Comparison of ENCODE assay signal across 28 cellular contexts in genomic region chr11:618856-619624, GRCh38. TPM values are rescaled to one million over a fixed set of nuclear protein-coding genes. Genes with fewer than 3 reads are reported as not detected.
"Had no signal": no experiment of that assay in that cellular context is flagged by ENCODE, and none has a peak within 500 bp of the region (broad histone marks: within the 10 kb centered on the region; RNA-seq: fewer than 3 reads in every experiment).

No MANE protein-coding gene starts in this region.

- H3K27me3 Mint-ChIP-seq: activated T-helper 17 cell treated with anti-CD3 and anti-CD28 coated beads, Interleukin-2, amount 50 U/mL, for 72 hours had no signal

- H3K27ac Mint-ChIP-seq: activated CD8-positive, alpha-beta T cell treated with anti-CD3 and anti-CD28 coated beads, Interleukin-2, amount 10 ng/mL, durations not matched to agents 7 days and 5 days; activated T-helper 17 cell treated with anti-CD3 and anti-CD28 coated beads, Interleukin-2, amount 50 U/mL, for 72 hours; T-helper 17 cell; WTC11 had no signal

- H3K27me3 ChIP-seq: MG63 had no signal

- H3K4me3 ChIP-seq: MG63 had no signal

- H3K9me3 Mint-ChIP-seq: activated naive CD4-positive, alpha-beta T cell treated with anti-CD3 and anti-CD28 coated beads, Interleukin-2, amount 50 U/mL, for 72 hours; activated T-helper 17 cell treated with anti-CD3 and anti-CD28 coated beads, Interleukin-2, amount 50 U/mL, for 72 hours; WTC11 had no signal

- H3K9me3 ChIP-seq: MG63 had no signal

- H3K4me3 Mint-ChIP-seq: activated CD8-positive, alpha-beta T cell treated with anti-CD3 and anti-CD28 coated beads, Interleukin-2, amount 10 ng/mL, durations not matched to agents 7 days and 5 days; activated T-helper 17 cell treated with anti-CD3 and anti-CD28 coated beads, Interleukin-2, amount 50 U/mL, for 72 hours; WTC11 had no signal

- H3K4me1 Mint-ChIP-seq: activated T-helper 17 cell treated with anti-CD3 and anti-CD28 coated beads, Interleukin-2, amount 50 U/mL, for 72 hours; WTC11 had no signal

- DNase-seq: activated CD4-positive, alpha-beta T cell treated with anti-CD3 and anti-CD28 coated beads, Interleukin-2, amount 50 U/mL, for 4 hours; activated CD4-positive, CD25-positive, alpha-beta regulatory T cell treated with anti-CD3 and anti-CD28 coated beads, Interleukin-2, amount 50 U/mL, for 72 hours; activated CD8-positive, alpha-beta T cell treated with anti-CD3 and anti-CD28 coated beads, Interleukin-2, amount 10 ng/mL, durations not matched to agents 7 days and 5 days; activated gamma-delta T cell; activated T-cell treated with anti-CD3 and anti-CD28 coated beads, Interleukin-2, amount 50 U/mL, for 48 hours; aorta; central memory CD4-positive, alpha-beta T cell; MG63; MV-4-11; NCI-H1092 treated with DMSO at 0.1 percent for 48 hours; NCI-H1417 treated with DMSO at 0.1 percent for 48 hours; NCI-H1694; NCI-H2029; NCI-H2107; NCI-H2171 treated with DMSO at 0.1 percent for 48 hours; NCI-H345; NCI-H510A; NCI-H526 treated with DMSO at 0.1 percent for 48 hours; NCI-H82; SIG-M5; T-helper 17 cell; T-helper 9 cell had no signal

- H3K36me3 Mint-ChIP-seq: WTC11 had no signal

- ATAC-seq: activated CD8-positive, alpha-beta T cell treated with anti-CD3 and anti-CD28 coated beads, Interleukin-2, amount 10 ng/mL, durations not matched to agents 7 days and 5 days; activated naive CD4-positive, alpha-beta T cell treated with anti-CD3 and anti-CD28 coated beads, Interleukin-2, amount 50 U/mL, for 72 hours; activated T-helper 17 cell treated with anti-CD3 and anti-CD28 coated beads, Interleukin-2, amount 50 U/mL, for 72 hours; T-helper 17 cell; WTC11 had no signal

RNA-seq across cellular contexts. Expression of gene CDHR5, which starts 5.7 kb away (rescaled TPM):
- total RNA-seq: activated CD8-positive, alpha-beta T cell treated with anti-CD3 and anti-CD28 coated beads, Interleukin-2, amount 10 ng/mL, durations not matched to agents 7 days and 5 days; activated naive CD4-positive, alpha-beta T cell treated with anti-CD3 and anti-CD28 coated beads, Interleukin-2, amount 50 U/mL, for 72 hours; activated T-helper 17 cell treated with anti-CD3 and anti-CD28 coated beads, Interleukin-2, amount 50 U/mL, for 72 hours; aorta; bronchial epithelial cell; OCI-LY7; RPMI7951; T-helper 17 cell had no signal

RNA-seq across cellular contexts. Expression of gene SCT, which starts 7.9 kb away (rescaled TPM):
- total RNA-seq: activated CD8-positive, alpha-beta T cell treated with anti-CD3 and anti-CD28 coated beads, Interleukin-2, amount 10 ng/mL, durations not matched to agents 7 days and 5 days; activated naive CD4-positive, alpha-beta T cell treated with anti-CD3 and anti-CD28 coated beads, Interleukin-2, amount 50 U/mL, for 72 hours; activated T-helper 17 cell treated with anti-CD3 and anti-CD28 coated beads, Interleukin-2, amount 50 U/mL, for 72 hours; aorta; bronchial epithelial cell; OCI-LY7; RPMI7951; T-helper 17 cell had no signal

RNA-seq across cellular contexts. Expression of gene DRD4, which starts 18.0 kb away (rescaled TPM):
- total RNA-seq: bronchial epithelial cell, RPMI7951 had no signal
